8 cellular contexts compared by ENCODE assay signal in genomic region chr1:2412773-2413494, GRCh38. TPM values are rescaled to one million over a fixed set of nuclear protein-coding genes. Genes with fewer than 3 reads are reported as not detected.
DNase-seq lines count a peak whose midpoint lies in the region; ATAC-seq and TF ChIP-seq lines count a peak whose summit lies in the region.

No MANE protein-coding gene starts in this region.

- H3K27me3 ChIP-seq in H7 (ENCODE audit: control insufficient read depth, insufficient read depth, low read length) (no peaks in the 10 kb centered on the region), right cardiac atrium (ENCODE audit: control insufficient read depth, insufficient read depth) (no peaks in the 10 kb centered on the region), gastrocnemius medialis (peaks cover 16 to 29% (median 25%) of the 10 kb centered on the region in 3 donors)

- no peak overlapping the region for H3K27ac Mint-ChIP-seq in activated T-helper 17 cell treated with anti-CD3 and anti-CD28 coated beads, Interleukin-2, amount 50 U/mL, for 72 hours

- DNase-seq in Right ventricle myocardium superior (no peak), cardiac septum (ENCODE audit: low spot score) (no peak), H7 (peak; percentile 93), Kasumi-1 (lab: John Stamatoyannopoulos, UW) (peak; percentile 42), right cardiac atrium (peak in 1 of 3 donors; percentile 79), gastrocnemius medialis (no peak), putamen (ENCODE audit: low spot score) (no peak)

- H3K36me3 Mint-ChIP-seq in activated T-helper 17 cell treated with anti-CD3 and anti-CD28 coated beads, Interleukin-2, amount 50 U/mL, for 72 hours (ENCODE audit: low read depth): peaks cover 11% of the 10 kb centered on the region

- peak overlapping the region; percentile 92 for H3K4me3 Mint-ChIP-seq in activated T-helper 17 cell treated with anti-CD3 and anti-CD28 coated beads, Interleukin-2, amount 50 U/mL, for 72 hours

- no peaks in the 10 kb centered on the region for H3K27me3 Mint-ChIP-seq in activated T-helper 17 cell treated with anti-CD3 and anti-CD28 coated beads, Interleukin-2, amount 50 U/mL, for 72 hours

- H3K4me3 ChIP-seq in H7 (ENCODE audit: insufficient read depth, low read depth, low read length) (peak overlapping the region; percentile 96), right cardiac atrium (ENCODE audit: low read length) (peak overlapping the region; percentile 75), gastrocnemius medialis (peak overlapping the region; percentile 64 to 97 (median 74))

- 2% methylated on average over 66 of the region's 66 CpGs for WGBS in right cardiac atrium

- in situ Hi-C loops in gastrocnemius medialis (cut with MboI; ENCODE audit: low sequenced_read_pairs in 4 of 4): loop anchor here (10.0 to 25.0 kb wide), 2 partner anchors 132 to 374 kb away; no protein-coding TSS in a partner anchor

- H3K4me1 Mint-ChIP-seq in activated T-helper 17 cell treated with anti-CD3 and anti-CD28 coated beads, Interleukin-2, amount 50 U/mL, for 72 hours: peaks cover 22% of the 10 kb centered on the region

- no peaks in the 10 kb centered on the region for H3K9me3 Mint-ChIP-seq in activated T-helper 17 cell treated with anti-CD3 and anti-CD28 coated beads, Interleukin-2, amount 50 U/mL, for 72 hours

- H3K27ac ChIP-seq in right cardiac atrium (ENCODE audit: low read length) (peak overlapping the region; percentile 49), gastrocnemius medialis (peak overlapping the region; percentile 67 to 81 (median 78))

- intact Hi-C loops in Right ventricle myocardium superior (cut with DNase I) (no loop called here), cardiac septum (cut with DNase I) (loop anchor here (1.0 to 5.0 kb wide), 2 partner anchors 114 to 174 kb away; partner anchors contain the start of gene PRXL2B), right cardiac atrium (cut with DNase I) (loop anchor here in 1 of 4 donors (5.0 to 10.0 kb wide), 2 partner anchors 134 to 1012 kb away; no protein-coding TSS in a partner anchor), gastrocnemius medialis (cut with DNase I; ENCODE audit: low total_unique reads) (loop anchor here (1.0 kb wide), 5 partner anchors 22 to 1487 kb away; partner anchors contain the start of genes C1orf174, MORN1, PANK4 and PRXL2B)

- H3K36me3 ChIP-seq in H7 (replicated peaks; ENCODE audit: control insufficient read depth, insufficient read depth, low read length) (peaks cover 4% of the 10 kb centered on the region), gastrocnemius medialis (peaks cover 0 to 7% of the 10 kb centered on the region in 2 donors)

- no peak for TF ChIP-seq CTCF in gastrocnemius medialis (IDR thresholded peaks at IDR 0.05 in 4 of 5, conservative IDR thresholded peaks at IDR 0.05 in 1 of 5)

- no peaks in the 10 kb centered on the region for H3K9me3 ChIP-seq in right cardiac atrium (ENCODE audit: control insufficient read depth, low read length)
- no peaks in the 10 kb centered on the region for H3K9me3 ChIP-seq in gastrocnemius medialis

- peak in 1 of 2 donors; percentile 33 for TF ChIP-seq POLR2A in gastrocnemius medialis (IDR thresholded peaks at IDR 0.05)

- ATAC-seq in Right ventricle myocardium superior (ENCODE audit: poor library complexity) (peak; percentile 45), right cardiac atrium (peak; percentile 3 to 35), gastrocnemius medialis (peak; percentile 59 to 70)
- peak; percentile 49 for ATAC-seq in activated T-helper 17 cell treated with anti-CD3 and anti-CD28 coated beads, Interleukin-2, amount 50 U/mL, for 72 hours (replicated peaks)

- H3K4me1 ChIP-seq in right cardiac atrium (ENCODE audit: control insufficient read depth, insufficient read depth, low read length) (peaks cover 5% of the 10 kb centered on the region), gastrocnemius medialis (peaks cover 22 to 24% of the 10 kb centered on the region in 2 donors)

RNA-seq across cellular contexts. Expression of gene PEX10, which starts 0.6 kb away (rescaled TPM):
- 15.2 TPM for total RNA-seq in Right ventricle myocardium superior
- 18.1 TPM for total RNA-seq in cardiac septum
- total RNA-seq in H7 (2014; rRNA removed; shearing (Covaris generic)): 75.9 and 89.6 TPM in 2 replicates
- 10 to 100 TPM; 10.0 to 13.1 TPM for total RNA-seq in activated T-helper 17 cell treated with anti-CD3 and anti-CD28 coated beads, Interleukin-2, amount 50 U/mL, for 72 hours
- total RNA-seq in right cardiac atrium: 10 to 100 TPM; 11.4 to 15.5 (median 13.6) TPM
- 16.0 TPM for polyA plus RNA-seq in right cardiac atrium
- 10 to 100 TPM; 19.2 to 25.7 (median 22.6) TPM for total RNA-seq in gastrocnemius medialis

RNA-seq across cellular contexts. Expression of gene RER1, which starts 21.3 kb away (rescaled TPM):
- total RNA-seq in Right ventricle myocardium superior (81.8 TPM), cardiac septum (81.9 TPM), right cardiac atrium (10 to 100 TPM; 83.6 to 93.9 (median 89.6) TPM), gastrocnemius medialis (10 to 100 TPM; 51.1 to 60.5 (median 55.4) TPM)
- 95.4 and 133 TPM in 2 replicates for total RNA-seq in H7 (2014; rRNA removed; shearing (Covaris generic))
- total RNA-seq in activated T-helper 17 cell treated with anti-CD3 and anti-CD28 coated beads, Interleukin-2, amount 50 U/mL, for 72 hours: 100 to 1,000 TPM; 120 to 180 TPM
- polyA plus RNA-seq in right cardiac atrium: 50.3 TPM

RNA-seq across cellular contexts. Expression of gene MORN1, which starts 21.6 kb away (rescaled TPM):
- total RNA-seq in Right ventricle myocardium superior: 5.0 TPM
- total RNA-seq in cardiac septum: 3.6 TPM
- total RNA-seq in H7 (2014; rRNA removed; shearing (Covaris generic)): 12.7 and 14.3 TPM in 2 replicates
- 1 to 10 TPM; 4.4 to 5.3 TPM for total RNA-seq in activated T-helper 17 cell treated with anti-CD3 and anti-CD28 coated beads, Interleukin-2, amount 50 U/mL, for 72 hours
- 1 to 10 TPM; 3.2 to 5.1 (median 4.2) TPM for total RNA-seq in right cardiac atrium
- polyA plus RNA-seq in right cardiac atrium: 4.1 TPM
- 1 to 10 TPM; 1.9 to 4.7 (median 3.5) TPM for total RNA-seq in gastrocnemius medialis

Comparison
In these comparisons a context has a peak if more than half of its experiments do, and no peak if none do; other contexts are left out.
1. DNase-seq: peak in H7 (single experiment) and Kasumi-1 (2 of 2); none in Right ventricle myocardium superior (single experiment), cardiac septum (single experiment), gastrocnemius medialis (0 of 2) and putamen (single experiment).
2. Peak in every context shown above with its lines, with median percentiles within 50 percentile points of each other: ATAC-seq and H3K4me3 ChIP-seq.